In genomic region chr10:101814466-101815041, GRCh38 we compare ENCODE assay signal across 8 cellular contexts. TPM values are rescaled to one million over a fixed set of nuclear protein-coding genes. Genes with fewer than 3 reads are reported as not detected.
DNase-seq lines count a peak whose midpoint lies in the region; ATAC-seq and TF ChIP-seq lines count a peak whose summit lies in the region.

No MANE protein-coding gene starts in this region.

- H3K36me3 ChIP-seq in iPS-15b (ENCODE audit: control insufficient read depth, insufficient read depth, low read length), result peaks cover 3% of the 10 kb centered on the region
- peaks cover 39% of the 10 kb centered on the region for H3K36me3 ChIP-seq in upper lobe of right lung

- DNase-seq in activated naive CD4-positive, alpha-beta T cell (lab: John Stamatoyannopoulos, UW), result no peak
- peak; percentile 29 for DNase-seq in upper lobe of right lung
- no peak for DNase-seq in SKM-1 treated with dmso at 0.1 percent for 144 hours (lab: John Stamatoyannopoulos, UW; ENCODE audit: unreplicated experiment)
- no peak for DNase-seq in stimulated activated CD4-positive, alpha-beta T cell treated with anti-CD3 and anti-CD28 coated beads, Interleukin-4, amount 100 ng/mL, for 4 hours
- DNase-seq in activated CD4-positive, alpha-beta T cell treated with anti-CD3 and anti-CD28 coated beads for 48 hours, result no peak

- no peak for ATAC-seq in upper lobe of right lung

- H3K4me1 Mint-ChIP-seq in activated naive CD4-positive, alpha-beta T cell treated with anti-CD3 and anti-CD28 coated beads, Interleukin-2, amount 50 U/mL, for 24 hours, result peaks cover 64% of the 10 kb centered on the region

- H3K27me3 ChIP-seq in iPS-15b (ENCODE audit: control insufficient read depth, insufficient read depth, low read length), result no peaks in the 10 kb centered on the region
- H3K27me3 ChIP-seq in upper lobe of right lung, result no peaks in the 10 kb centered on the region

- H3K27ac ChIP-seq in VCaP (peak overlapping the region; percentile 94; the same call in 1 of the 2 replicates), upper lobe of right lung (no peak overlapping the region)

- no peaks in the 10 kb centered on the region for H3K27me3 Mint-ChIP-seq in activated naive CD4-positive, alpha-beta T cell treated with anti-CD3 and anti-CD28 coated beads, Interleukin-2, amount 50 U/mL, for 24 hours

- H3K9me3 Mint-ChIP-seq in activated naive CD4-positive, alpha-beta T cell treated with anti-CD3 and anti-CD28 coated beads, Interleukin-2, amount 50 U/mL, for 24 hours, result no peaks in the 10 kb centered on the region

- TF ChIP-seq CTCF in VCaP (conservative IDR thresholded peaks at IDR 0.05) (no peak), upper lobe of right lung (IDR thresholded peaks at IDR 0.05) (no peak)

- peaks cover 10% of the 10 kb centered on the region for H3K36me3 Mint-ChIP-seq in activated naive CD4-positive, alpha-beta T cell treated with anti-CD3 and anti-CD28 coated beads, Interleukin-2, amount 50 U/mL, for 24 hours

- intact Hi-C loops in upper lobe of right lung (cut with DNase I), result no loop called here

- H3K4me3 ChIP-seq in iPS-15b (ENCODE audit: low read depth, low read length) (peak overlapping the region; percentile 28), upper lobe of right lung (peak overlapping the region; percentile 100)

- peak overlapping the region; percentile 99 for H3K4me3 Mint-ChIP-seq in activated naive CD4-positive, alpha-beta T cell treated with anti-CD3 and anti-CD28 coated beads, Interleukin-2, amount 50 U/mL, for 24 hours

- no peak overlapping the region for H3K9ac ChIP-seq in iPS-15b (ENCODE audit: low read depth, low read length)

- peak overlapping the region; percentile 94 for H3K27ac Mint-ChIP-seq in activated naive CD4-positive, alpha-beta T cell treated with anti-CD3 and anti-CD28 coated beads, Interleukin-2, amount 50 U/mL, for 24 hours

- H3K9me3 ChIP-seq in iPS-15b (ENCODE audit: control insufficient read depth, insufficient read depth, low read length) (no peaks in the 10 kb centered on the region), upper lobe of right lung (no peaks in the 10 kb centered on the region)

- peaks cover 5% of the 10 kb centered on the region for H3K4me1 ChIP-seq in iPS-15b (ENCODE audit: control insufficient read depth, insufficient read depth, low read length)
- peaks cover 35% of the 10 kb centered on the region for H3K4me1 ChIP-seq in upper lobe of right lung

RNA-seq across cellular contexts. Expression of gene OGA, which starts 3.7 kb away (rescaled TPM):
- total RNA-seq in upper lobe of right lung, result 91.6 TPM

RNA-seq across cellular contexts. Expression of gene KCNIP2, which starts 29.0 kb away (rescaled TPM):
- total RNA-seq in upper lobe of right lung, result 3.0 TPM

RNA-seq across cellular contexts. Expression of gene NPM3, which starts 31.3 kb away (rescaled TPM):
- 18.0 TPM for total RNA-seq in upper lobe of right lung

RNA-seq across cellular contexts. Expression of gene FGF8, which starts 38.6 kb away (rescaled TPM):
- 1.2 TPM for total RNA-seq in upper lobe of right lung
